22 cellular contexts compared by ENCODE assay signal in genomic region chr3:172186607-172187006, GRCh38.
DNase-seq lines count a peak whose midpoint lies in the region; ATAC-seq and TF ChIP-seq lines count a peak whose summit lies in the region.
"Had no signal": no experiment of that assay in that cellular context is flagged by ENCODE, and none has a peak within 500 bp of the region (broad histone marks: within the 10 kb centered on the region; RNA-seq: fewer than 3 reads in every experiment).

No MANE protein-coding gene starts in this region.

- H3K27ac ChIP-seq in cardiac muscle cell (peak overlapping the region; percentile 40), heart right ventricle (peak overlapping the region in 1 of 10 donors; percentile 21), PC-9 (peak overlapping the region; percentile 10; the same call in 1 of the 2 replicates)
- no peak overlapping the region for H3K27ac ChIP-seq in effector memory CD4-positive, alpha-beta T cell (ENCODE audit: insufficient read depth, low read length, poor library complexity, severe bottlenecking)
- H3K27ac ChIP-seq: SJCRH30 had no signal

- no peak overlapping the region for H2AFZ ChIP-seq in PC-9
- H2AFZ ChIP-seq: GM23338 had no signal

- H3K27ac Mint-ChIP-seq in immature natural killer cell: peak overlapping the region in 5 of 6 donors; percentile 2 to 77 (median 36)
- H3K27ac Mint-ChIP-seq: B cell, GM23338, IgD-negative memory B cell had no signal

- POLR2A ChIA-PET in PC-9 (lab: Charles Lee; ENCODE audit: unreplicated experiment): no interaction called here

- no peak overlapping the region for H3K4me3 ChIP-seq in cardiac muscle cell
- H3K4me3 ChIP-seq in heart right ventricle: no peak overlapping the region
- no peak overlapping the region for H3K4me3 ChIP-seq in PC-9
- H3K4me3 ChIP-seq in effector memory CD4-positive, alpha-beta T cell (ENCODE audit: insufficient read depth, low read depth, low read length, poor library complexity, severe bottlenecking): no peak overlapping the region
- H3K4me3 ChIP-seq: GM12878, GM23338, SJCRH30 had no signal

- peaks cover 0 to 2% (median 1%) of the 10 kb centered on the region in 3 donors for H3K27me3 Mint-ChIP-seq in immature natural killer cell (ENCODE audit: low read depth in 3 of 3)
- H3K27me3 Mint-ChIP-seq: B cell, IgD-negative memory B cell had no signal

- H3K79me2 ChIP-seq in PC-9 (ENCODE audit: low read depth): peaks cover 96% of the 10 kb centered on the region

- DNase-seq in cardiac muscle cell (ENCODE audit: low read depth in 1 of 2, low spot score in 1 of 2): no peak
- DNase-seq in heart right ventricle: no peak
- no peak for DNase-seq in PC-9
- no peak for DNase-seq in immature natural killer cell
- DNase-seq in germinal center (ENCODE audit: low spot score): no peak
- DNase-seq in NCI-H345 treated with DMSO at 0.1 percent for 48 hours (lab: John Stamatoyannopoulos, UW; ENCODE audit: unreplicated experiment): no peak
- no peak for DNase-seq in effector memory CD4-positive, alpha-beta T cell
- DNase-seq in posterior cingulate gyrus: no peak
- DNase-seq: 8988T, COR-L47, HCEC 1CT, Karpas-422, NCI-H1436 treated with DMSO at 0.1 percent for 48 hours, NCI-H2029 treated with DMSO at 0.1 percent for 48 hours, NCI-H510A treated with DMSO at 0.1 percent for 48 hours, NCI-H82, PC-3, SJCRH30 had no signal

- no peaks in the 10 kb centered on the region for H3K9me3 ChIP-seq in cardiac muscle cell (ENCODE audit: low read depth)
- H3K9me3 ChIP-seq in heart right ventricle: no peaks in the 10 kb centered on the region
- H3K9me3 ChIP-seq in PC-9 (ENCODE audit: insufficient read depth, low read depth): no peaks in the 10 kb centered on the region
- H3K9me3 ChIP-seq in effector memory CD4-positive, alpha-beta T cell (ENCODE audit: control insufficient read depth, low read length): no peaks in the 10 kb centered on the region
- H3K9me3 ChIP-seq: SJCRH30 had no signal

- no peaks in the 10 kb centered on the region for H3K9me3 Mint-ChIP-seq in immature natural killer cell
- H3K9me3 Mint-ChIP-seq: GM23338, IgD-negative memory B cell had no signal

- intact Hi-C loops in heart right ventricle (cut with DNase I): no loop called here
- intact Hi-C loops in PC-9 (cut with micrococcal nuclease; ENCODE audit: unreplicated experiment): no loop called here
- intact Hi-C loops in posterior cingulate gyrus (cut with DNase I): no loop called here

- no peaks in the 10 kb centered on the region for H3K36me3 ChIP-seq in cardiac muscle cell
- peaks cover 0 to 6% (median 0%) of the 10 kb centered on the region in 9 donors for H3K36me3 ChIP-seq in heart right ventricle
- H3K36me3 ChIP-seq in PC-9 (ENCODE audit: low read depth): peaks cover 39% of the 10 kb centered on the region
- no peaks in the 10 kb centered on the region for H3K36me3 ChIP-seq in effector memory CD4-positive, alpha-beta T cell (ENCODE audit: control insufficient read depth, insufficient read depth, low read length)

- TF ChIP-seq CTCF in cardiac muscle cell (IDR thresholded peaks at IDR 0.05; ENCODE audit: low read depth, low read length): no peak
- no peak for TF ChIP-seq CTCF in heart right ventricle (IDR thresholded peaks at IDR 0.05)
- TF ChIP-seq CTCF in PC-9 (conservative IDR thresholded peaks at IDR 0.05): no peak

- H3F3A ChIP-seq in PC-9 (ENCODE audit: insufficient read depth, low read depth): peaks cover 85% of the 10 kb centered on the region

- peaks cover 63% of the 10 kb centered on the region for H4K20me1 ChIP-seq in PC-9 (ENCODE audit: insufficient read depth)

- H3K4me1 ChIP-seq in cardiac muscle cell (ENCODE audit: low read depth) (peaks cover 27% of the 10 kb centered on the region), heart right ventricle (peaks cover 0 to 71% (median 41%) of the 10 kb centered on the region in 9 donors), PC-9 (replicated peaks; ENCODE audit: insufficient read depth) (peaks cover 27% of the 10 kb centered on the region)
- no peaks in the 10 kb centered on the region for H3K4me1 ChIP-seq in effector memory CD4-positive, alpha-beta T cell (ENCODE audit: control insufficient read depth, insufficient read depth, low read length, poor library complexity, severe bottlenecking)

- H3K27me3 ChIP-seq in cardiac muscle cell (no peaks in the 10 kb centered on the region), heart right ventricle (no peaks in the 10 kb centered on the region), PC-9 (ENCODE audit: insufficient read depth, low read depth) (no peaks in the 10 kb centered on the region)
- H3K27me3 ChIP-seq in effector memory CD4-positive, alpha-beta T cell (replicated peaks; ENCODE audit: control insufficient read depth, insufficient read depth, low read length, poor library complexity, severe bottlenecking): no peaks in the 10 kb centered on the region
- H3K27me3 ChIP-seq: SJCRH30 had no signal

- BruUV-seq in PC-9 (replicated peaks; lab: Mats Ljungman, UMichigan): no TSS peak

- no peaks in the 10 kb centered on the region for H3K9me2 ChIP-seq in PC-9 (ENCODE audit: insufficient read depth)

- CTCF ChIA-PET in PC-9 (lab: Charles Lee): interaction anchor here (0.6 kb wide), 2 partner anchors 146 to 540 kb away, joined by 3 to 4 read pairs; no protein-coding TSS in a partner anchor

- no peak overlapping the region for H3K4me2 ChIP-seq in PC-9
- H3K4me2 ChIP-seq: GM23338 had no signal

- peaks cover 51 to 87% of the 10 kb centered on the region in 2 donors for H3K4me1 Mint-ChIP-seq in immature natural killer cell
- H3K4me1 Mint-ChIP-seq: B cell had no signal

- no peak overlapping the region for H3K4me3 Mint-ChIP-seq in immature natural killer cell
- H3K4me3 Mint-ChIP-seq: B cell, GM23338, IgD-negative memory B cell had no signal

- 91 to 95% methylated on average over 4 of the region's 4 CpGs for WGBS in heart right ventricle, 2 donors

- ATAC-seq in heart right ventricle: no peak
- ATAC-seq: GM12878, GM23338, PC-3 had no signal

- H3K36me3 Mint-ChIP-seq in immature natural killer cell: no peaks in the 10 kb centered on the region
